In genomic region chr3:45426161-45426560, GRCh38 we compare ENCODE assay signal across 20 cellular contexts. TPM values are rescaled to one million over a fixed set of nuclear protein-coding genes. Genes with fewer than 3 reads are reported as not detected.
DNase-seq lines count a peak whose midpoint lies in the region; ATAC-seq lines count a peak whose summit lies in the region.
"Had no signal": no experiment of that assay in that cellular context is flagged by ENCODE, and none has a peak within 500 bp of the region (broad histone marks: within the 10 kb centered on the region; RNA-seq: fewer than 3 reads in every experiment).

No MANE protein-coding gene starts in this region.

- H3K27ac ChIP-seq in iPS DF 6.9 (ENCODE audit: low read length): no peak overlapping the region
- H3K27ac ChIP-seq: body of pancreas, neutrophil had no signal

- H3K4me3 Mint-ChIP-seq in activated CD4-positive, alpha-beta T cell treated with anti-CD3 and anti-CD28 coated beads, Interleukin-2, amount 10 ng/mL, durations not matched to agents 24 days and 14 days: no peak overlapping the region
- H3K4me3 Mint-ChIP-seq: mesothelial cell of epicardium; T-helper 2 cell treated with Interferon-gamma antibody and Interleukin-4, amounts not matched to agents 5 μg/mL and 100 μg/mL, for 36 hours had no signal

- WGBS in iPS DF 6.9 (ENCODE audit: insufficient coverage, insufficient read length): no CpG with 5 or more reads among the region's 5 CpGs

- no peak overlapping the region for H3K27ac Mint-ChIP-seq in activated CD4-positive, alpha-beta T cell treated with anti-CD3 and anti-CD28 coated beads, Interleukin-2, amount 10 ng/mL, durations not matched to agents 24 days and 14 days
- H3K27ac Mint-ChIP-seq: mesothelial cell of epicardium; T-helper 2 cell treated with Interferon-gamma antibody and Interleukin-4, amounts not matched to agents 5 μg/mL and 100 μg/mL, for 36 hours had no signal

- no peaks in the 10 kb centered on the region for H3K4me1 Mint-ChIP-seq in activated CD4-positive, alpha-beta T cell treated with anti-CD3 and anti-CD28 coated beads, Interleukin-2, amount 10 ng/mL, durations not matched to agents 24 days and 14 days

- no peak overlapping the region for H3K4me3 ChIP-seq in iPS DF 6.9 (ENCODE audit: low read length)
- H3K4me3 ChIP-seq: body of pancreas, GM12878 had no signal

- no peaks in the 10 kb centered on the region for H3K4me1 ChIP-seq in iPS DF 6.9 (ENCODE audit: control insufficient read depth, insufficient read depth, low read length)
- H3K4me1 ChIP-seq: body of pancreas had no signal

- H3K27me3 Mint-ChIP-seq in activated CD4-positive, alpha-beta T cell treated with anti-CD3 and anti-CD28 coated beads, Interleukin-2, amount 10 ng/mL, durations not matched to agents 24 days and 14 days: no peaks in the 10 kb centered on the region

- no peaks in the 10 kb centered on the region; the same call in 1 of the 2 replicates for H3K36me3 ChIP-seq in iPS DF 6.9 (ENCODE audit: control insufficient read depth, insufficient read depth, low read length)

- intact Hi-C loops in activated CD4-positive, alpha-beta T cell treated with anti-CD3 and anti-CD28 coated beads, Interleukin-2, amount 10 ng/mL, durations not matched to agents 24 days and 14 days (cut with micrococcal nuclease): no loop called here
- intact Hi-C loops in left cardiac atrium (cut with DNase I): no loop called here

- ATAC-seq in left cardiac atrium: no peak
- no peak for ATAC-seq in GM21515 (IDR thresholded peaks at IDR 0.05; ENCODE audit: unreplicated experiment)
- ATAC-seq: body of pancreas, GM12878, right cardiac atrium, Right ventricle myocardium inferior had no signal

- no peaks in the 10 kb centered on the region for H3K9me3 ChIP-seq in iPS DF 6.9 (ENCODE audit: control insufficient read depth, insufficient read depth, low read length)
- H3K9me3 ChIP-seq: body of pancreas, neutrophil had no signal

- peak; percentile 47 for DNase-seq in activated CD4-positive, alpha-beta T cell treated with anti-CD3 and anti-CD28 coated beads, Interleukin-2, amount 10 ng/mL, durations not matched to agents 24 days and 14 days
- no peak for DNase-seq in activated CD4-positive, alpha-beta T cell treated with anti-CD3 and anti-CD28 coated beads for 1 hour
- DNase-seq in NCI-H510A treated with DMSO at 0.1 percent for 48 hours (lab: John Stamatoyannopoulos, UW): peak; percentile 72
- DNase-seq in iPS DF 6.9 (ENCODE audit: low read depth, low spot score): peak; percentile 11
- DNase-seq in pons (ENCODE audit: low spot score): no peak
- no peak for DNase-seq in left cardiac atrium
- DNase-seq in NK-92 treated with Interleukin-12 subunit alpha and Interleukin-12 subunit beta, amount 100 ng/mL, for 24 hours (lab: John Stamatoyannopoulos, UW): no peak
- DNase-seq: activated CD8-positive, alpha-beta memory T cell treated with anti-CD3 and anti-CD28 coated beads, Interleukin-2, amount 50 U/mL, for 48 hours; activated naive CD4-positive, alpha-beta T cell treated with Interleukin-2 at 50 U/mL for 16 hours; islet precursor cell; KG1; NCI-H1092 treated with DMSO at 0.1 percent for 48 hours; right cardiac atrium had no signal

- no peaks in the 10 kb centered on the region for H3K27me3 ChIP-seq in iPS DF 6.9 (ENCODE audit: control insufficient read depth, insufficient read depth, low read length)
- H3K27me3 ChIP-seq: body of pancreas, neutrophil had no signal

- no peaks in the 10 kb centered on the region for H3K9me3 Mint-ChIP-seq in activated CD4-positive, alpha-beta T cell treated with anti-CD3 and anti-CD28 coated beads, Interleukin-2, amount 10 ng/mL, durations not matched to agents 24 days and 14 days
- H3K9me3 Mint-ChIP-seq: T-helper 2 cell treated with Interferon-gamma antibody and Interleukin-4, amounts not matched to agents 5 μg/mL and 100 μg/mL, for 36 hours had no signal

- peaks cover 8% of the 10 kb centered on the region for H3K36me3 Mint-ChIP-seq in activated CD4-positive, alpha-beta T cell treated with anti-CD3 and anti-CD28 coated beads, Interleukin-2, amount 10 ng/mL, durations not matched to agents 24 days and 14 days (ENCODE audit: low read depth)

RNA-seq across cellular contexts. Expression of gene LARS2, which starts 37.8 kb away (rescaled TPM):
- 29.6 and 32.9 TPM in 2 replicates for total RNA-seq in activated CD4-positive, alpha-beta T cell treated with anti-CD3 and anti-CD28 coated beads, Interleukin-2, amount 10 ng/mL, durations not matched to agents 24 days and 14 days
- total RNA-seq in left cardiac atrium: 10 to 100 TPM; 13.5 to 14.4 TPM

Comparison
In these comparisons a context has a peak if more than half of its experiments do, and no peak if none do; other contexts are left out.
1. DNase-seq: peak in activated CD4-positive, alpha-beta T cell treated with anti-CD3 and anti-CD28 coated beads, Interleukin-2, amount 10 ng/mL, durations not matched to agents 24 days and 14 days (single experiment), NCI-H510A treated with DMSO at 0.1 percent for 48 hours (single experiment) and iPS DF 6.9 (single experiment); none in activated CD4-positive, alpha-beta T cell treated with anti-CD3 and anti-CD28 coated beads for 1 hour (single experiment), pons (single experiment), left cardiac atrium (single experiment) and NK-92 treated with Interleukin-12 subunit alpha and Interleukin-12 subunit beta, amount 100 ng/mL, for 24 hours (single experiment).